Comparison of ENCODE assay signal across 8 cellular contexts in the genomic region with DNA sequence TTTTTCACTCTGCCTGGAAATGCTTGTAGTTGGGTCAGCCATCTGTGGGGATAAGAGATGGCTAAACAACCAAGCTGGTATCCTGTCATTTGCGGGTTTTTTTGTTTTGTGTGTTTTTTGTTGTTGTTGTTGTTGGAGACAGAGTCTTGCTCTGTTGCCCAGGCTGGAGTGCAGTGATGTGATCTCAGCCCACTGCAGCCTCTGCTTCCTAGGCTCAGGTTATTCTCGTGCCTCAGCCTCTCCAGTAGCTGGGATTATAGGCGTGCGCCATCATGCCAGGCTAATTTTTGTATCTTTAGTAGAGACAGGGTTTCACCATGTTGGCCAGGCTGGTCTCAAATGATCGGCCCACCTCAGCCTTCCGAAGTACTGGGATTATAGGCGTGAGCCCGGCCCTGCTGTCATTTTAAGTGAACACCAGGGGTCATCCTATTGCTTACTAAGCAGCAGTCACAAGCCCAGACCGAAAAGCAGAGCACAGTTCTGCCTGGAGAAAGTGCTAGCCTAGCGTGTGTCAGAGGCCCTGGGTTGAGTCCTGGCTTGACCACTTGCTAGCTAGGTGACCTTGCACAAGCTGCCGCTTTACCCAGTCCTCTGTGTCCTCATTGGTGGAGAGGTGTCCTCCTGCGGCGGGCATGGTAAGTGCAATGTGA. TPM values are rescaled to one million over a fixed set of nuclear protein-coding genes. Genes with fewer than 3 reads are reported as not detected.
DNase-seq lines count a peak whose midpoint lies in the region; ATAC-seq and TF ChIP-seq lines count a peak whose summit lies in the region.

No MANE protein-coding gene starts in this region.

- DNase-seq in A673 (ENCODE audit: low spot score) (peak; percentile 60), G401 (ENCODE audit: low spot score) (peak; percentile 76), NCI-H82 treated with DMSO at 0.1 percent for 48 hours (lab: John Stamatoyannopoulos, UW; ENCODE audit: unreplicated experiment) (peak; percentile 50), cerebellum (ENCODE audit: low spot score) (peak; percentile 58), mesenchymal stem cell (peak; percentile 71), epidermal melanocyte (ENCODE audit: insufficient read length, low spot score) (no peak)

- no TSS peak for BruUV-seq in A673 (replicated peaks; lab: Mats Ljungman, UMichigan)

- ATAC-seq in GM21737 (IDR thresholded peaks at IDR 0.05; ENCODE audit: unreplicated experiment): no peak
- ATAC-seq in GM21381 (IDR thresholded peaks at IDR 0.05; ENCODE audit: unreplicated experiment): no peak

- H3K27ac ChIP-seq in A673 (ENCODE audit: low read depth, low read length, poor library complexity, severe bottlenecking) (no peak overlapping the region), mesenchymal stem cell (ENCODE audit: low read length, poor library complexity, severe bottlenecking) (no peak overlapping the region)

- H2BK12ac ChIP-seq in mesenchymal stem cell (ENCODE audit: low read length in 2 of 2): no peak overlapping the region

- POLR2A ChIA-PET in A673 (lab: Charles Lee; ENCODE audit: low non-redundant PET): no interaction called here

- H2AFZ ChIP-seq in mesenchymal stem cell (ENCODE audit: low read depth, low read length): no peak overlapping the region

- no peak overlapping the region for H4K8ac ChIP-seq in mesenchymal stem cell (ENCODE audit: low read length)

- CTCF ChIA-PET in A673 (lab: Charles Lee): no interaction called here

- H3K9ac ChIP-seq in mesenchymal stem cell (ENCODE audit: low read length): peak overlapping the region; percentile 57

- H3K27me3 ChIP-seq in A673 (replicated peaks; ENCODE audit: insufficient read depth, low read depth, low read length, poor library complexity) (no peaks in the 10 kb centered on the region), mesenchymal stem cell (ENCODE audit: control insufficient read depth in 1 of 2, insufficient read depth in 1 of 2, low read length in 2 of 2) (no peaks in the 10 kb centered on the region)

- no peak overlapping the region for H3K23ac ChIP-seq in mesenchymal stem cell (ENCODE audit: low read length in 2 of 2)

- no peak overlapping the region for H3K18ac ChIP-seq in mesenchymal stem cell (ENCODE audit: low read depth in 1 of 2, low read length in 2 of 2)

- no peak overlapping the region for H3K4me3 ChIP-seq in A673 (ENCODE audit: low read depth, low read length, poor library complexity, severe bottlenecking)
- peak overlapping the region in 1 of 2 experiments; percentile 63 for H3K4me3 ChIP-seq in mesenchymal stem cell (ENCODE audit: insufficient read depth in 1 of 2, low read depth in 1 of 2, low read length in 2 of 2)

- H3K36me3 ChIP-seq in A673 (ENCODE audit: insufficient read depth, low read length, poor library complexity, severe bottlenecking) (peaks cover 11% of the 10 kb centered on the region), mesenchymal stem cell (ENCODE audit: control insufficient read depth in 1 of 2, insufficient read depth in 2 of 2, low read depth in 1 of 2, low read length in 2 of 2) (peaks cover 68 to 79% of the 10 kb centered on the region in 2 experiments)

- TF ChIP-seq CTCF in A673 (conservative IDR thresholded peaks at IDR 0.05; ENCODE audit: low read depth, low read length): peak; percentile 56

- peaks cover 16% of the 10 kb centered on the region for H3K4me1 ChIP-seq in A673 (ENCODE audit: insufficient read depth, low read length, poor library complexity, severe bottlenecking)
- peaks cover 39% of the 10 kb centered on the region for H3K4me1 ChIP-seq in mesenchymal stem cell (ENCODE audit: control insufficient read depth, insufficient read depth, low read depth, low read length)

- H3K9me3 ChIP-seq in A673 (ENCODE audit: low read depth, low read length, poor library complexity, severe bottlenecking) (no peaks in the 10 kb centered on the region), mesenchymal stem cell (ENCODE audit: control insufficient read depth, low read length) (no peaks in the 10 kb centered on the region)

- H3K79me1 ChIP-seq in mesenchymal stem cell (replicated peaks; ENCODE audit: low read length, poor library complexity, severe bottlenecking): peaks cover 55% of the 10 kb centered on the region

- in situ Hi-C loops in G401 (cut with HindIII; ENCODE audit: low sequenced_read_pairs): no loop called here

- no peak overlapping the region for H3K4ac ChIP-seq in mesenchymal stem cell (ENCODE audit: low read depth in 1 of 2, low read length in 2 of 2)

- intact Hi-C loops in A673 (cut with micrococcal nuclease; ENCODE audit: unreplicated experiment): no loop called here

- H4K91ac ChIP-seq in mesenchymal stem cell (ENCODE audit: low read length): no peak overlapping the region

- H2AK5ac ChIP-seq in mesenchymal stem cell (ENCODE audit: low read length, severe bottlenecking): no peak overlapping the region

- no peak overlapping the region for H3K14ac ChIP-seq in mesenchymal stem cell (ENCODE audit: low read length in 2 of 2)

- no peak overlapping the region for H2BK120ac ChIP-seq in mesenchymal stem cell (ENCODE audit: low read depth, low read length)

- H3K4me2 ChIP-seq in mesenchymal stem cell (ENCODE audit: low read length, poor library complexity, severe bottlenecking): no peak overlapping the region

- H2BK5ac ChIP-seq in mesenchymal stem cell (ENCODE audit: low read depth, low read length, poor library complexity, severe bottlenecking): no peak overlapping the region

- H2BK15ac ChIP-seq in mesenchymal stem cell (ENCODE audit: low read depth, poor library complexity, severe bottlenecking): no peak overlapping the region

- WGBS in mesenchymal stem cell: 73% methylated on average over 13 of the region's 13 CpGs

RNA-seq across cellular contexts. Expression of gene SMCR8, which starts 4.6 kb away (rescaled TPM):
- total RNA-seq in A673 (2021) (22.9 and 23.5 TPM in 2 replicates), cerebellum (11.5 TPM)
- total RNA-seq in G401 (2014; rRNA removed; shearing (Covaris generic)): 12.1 and 17.4 TPM in 2 replicates
- polyA plus RNA-seq in mesenchymal stem cell (2013, experiment 1 of 2): 10.0 TPM
- 9.7 TPM for polyA plus RNA-seq in mesenchymal stem cell (2013, experiment 2 of 2)

RNA-seq across cellular contexts. Expression of gene TOP3A, which starts 4.9 kb away (rescaled TPM):
- total RNA-seq in A673 (2021) (100 and 104 TPM in 2 replicates), cerebellum (46.9 TPM)
- total RNA-seq in G401 (2014; rRNA removed; shearing (Covaris generic)): 29.7 and 31.3 TPM in 2 replicates
- 12.8 TPM for polyA plus RNA-seq in mesenchymal stem cell (2013, experiment 1 of 2)
- polyA plus RNA-seq in mesenchymal stem cell (2013, experiment 2 of 2): 12.5 TPM

RNA-seq across cellular contexts. Expression of gene SHMT1, which starts 43.6 kb away (rescaled TPM):
- 54.0 and 63.5 TPM in 2 replicates for total RNA-seq in A673 (2021)
- total RNA-seq in G401 (2014; rRNA removed; shearing (Covaris generic)): 71.6 and 81.5 TPM in 2 replicates
- 9.9 TPM for total RNA-seq in cerebellum
- polyA plus RNA-seq in mesenchymal stem cell (2013, experiment 1 of 2): 5.4 TPM
- polyA plus RNA-seq in mesenchymal stem cell (2013, experiment 2 of 2): 5.5 TPM

RNA-seq across cellular contexts. Expression of gene EVPLL, which starts 57.8 kb away (rescaled TPM):
- total RNA-seq in A673 (2021) (not detected in 2 replicates), cerebellum (not detected)
- not detected in 2 replicates for total RNA-seq in G401 (2014; rRNA removed; shearing (Covaris generic))
- not detected for polyA plus RNA-seq in mesenchymal stem cell (2013, experiment 1 of 2)
- not detected for polyA plus RNA-seq in mesenchymal stem cell (2013, experiment 2 of 2)

RNA-seq across cellular contexts. Expression of gene MIEF2, which starts 59.3 kb away (rescaled TPM):
- total RNA-seq in A673 (2021) (8.1 and 10.4 TPM in 2 replicates), cerebellum (23.1 TPM)
- 20.5 and 22.0 TPM in 2 replicates for total RNA-seq in G401 (2014; rRNA removed; shearing (Covaris generic))
- 3.5 TPM for polyA plus RNA-seq in mesenchymal stem cell (2013, experiment 1 of 2)
- 3.6 TPM for polyA plus RNA-seq in mesenchymal stem cell (2013, experiment 2 of 2)
